In genomic region chr11:131246589-131247164, GRCh38 we compare ENCODE assay signal across 8 cellular contexts.
A peak's percentile ranks its signal among the peaks of the same experiment; 100 is the strongest.
DNase-seq lines count a peak whose midpoint lies in the region; ATAC-seq and TF ChIP-seq lines count a peak whose summit lies in the region.

No MANE protein-coding gene starts in this region.

- no peak overlapping the region for H3K27ac Mint-ChIP-seq in glutamatergic neuron (ENCODE audit: unreplicated experiment)

- H3K4me1 Mint-ChIP-seq in glutamatergic neuron (ENCODE audit: low read depth, unreplicated experiment), result peaks cover 8% of the 10 kb centered on the region

- H3K27me3 Mint-ChIP-seq in glutamatergic neuron (ENCODE audit: unreplicated experiment), result peaks cover 2% of the 10 kb centered on the region

- peak; percentile 76 for TF ChIP-seq CTCF in glutamatergic neuron (IDR thresholded peaks at IDR 0.05; ENCODE audit: partially characterized antibody, unreplicated experiment)
- peak; percentile 28 for TF ChIP-seq CTCF in psoas muscle (IDR thresholded peaks at IDR 0.05)
- TF ChIP-seq CTCF in vagina (IDR thresholded peaks at IDR 0.05), result no peak

- TF ChIP-seq POLR2A in vagina (IDR thresholded peaks at IDR 0.05), result no peak

- H3K4me3 ChIP-seq in psoas muscle (no peak overlapping the region), vagina (no peak overlapping the region)

- H3K4me1 ChIP-seq in psoas muscle, result no peaks in the 10 kb centered on the region
- H3K4me1 ChIP-seq in vagina, result no peaks in the 10 kb centered on the region

- intact Hi-C loops in psoas muscle (cut with DNase I), result no loop called here
- intact Hi-C loops in vagina (cut with DNase I), result no loop called here

- 26 to 32% (median 28%) methylated on average over 17 of the region's 17 CpGs for WGBS in psoas muscle, 3 donors

- H3K36me3 Mint-ChIP-seq in glutamatergic neuron (ENCODE audit: unreplicated experiment), result no peaks in the 10 kb centered on the region

- ATAC-seq in psoas muscle, result peak in 2 of 4 donors; percentile 54 to 67
- ATAC-seq in HG02973 (IDR thresholded peaks at IDR 0.05; ENCODE audit: unreplicated experiment), result no peak

- H3K9me3 ChIP-seq in psoas muscle, result no peaks in the 10 kb centered on the region
- H3K9me3 ChIP-seq in vagina, result no peaks in the 10 kb centered on the region

- no peaks in the 10 kb centered on the region for H3K36me3 ChIP-seq in psoas muscle (ENCODE audit: insufficient read depth in 1 of 2, low read depth in 1 of 2)
- H3K36me3 ChIP-seq in vagina, result no peaks in the 10 kb centered on the region

- peak; percentile 8 for DNase-seq in DMS 273 (lab: John Stamatoyannopoulos, UW; ENCODE audit: unreplicated experiment)
- DNase-seq in DMS 273 treated with DMSO at 0.1 percent for 48 hours (lab: John Stamatoyannopoulos, UW), result no peak
- peak; percentile 24 to 52 for DNase-seq in NOMO-1 (lab: John Stamatoyannopoulos, UW; ENCODE audit: unreplicated experiment in 2 of 2)
- DNase-seq in glutamatergic neuron, result peak; percentile 67
- DNase-seq in psoas muscle, result peak; percentile 24 to 63
- DNase-seq in vagina (ENCODE audit: extremely low spot score in 2 of 2), result no peak
- DNase-seq in NCI-H2107 treated with DMSO at 0.1 percent for 48 hours (lab: John Stamatoyannopoulos, UW; ENCODE audit: unreplicated experiment), result no peak

- H3K4me3 Mint-ChIP-seq in glutamatergic neuron (ENCODE audit: unreplicated experiment), result no peak overlapping the region

- H3K9me3 Mint-ChIP-seq in glutamatergic neuron (ENCODE audit: unreplicated experiment), result peaks cover 5% of the 10 kb centered on the region

- peaks cover 0 to 5% (median 0%) of the 10 kb centered on the region in 3 donors for H3K27me3 ChIP-seq in psoas muscle (ENCODE audit: insufficient read depth in 3 of 3, low read length in 2 of 3)
- no peaks in the 10 kb centered on the region for H3K27me3 ChIP-seq in vagina

- H3K27ac ChIP-seq in psoas muscle, result no peak overlapping the region
- H3K27ac ChIP-seq in vagina, result no peak overlapping the region

Comparison
In these comparisons a context has a peak if more than half of its experiments do, and no peak if none do; other contexts are left out.
1. DNase-seq: peak in DMS 273 (single experiment), NOMO-1 (2 of 2), glutamatergic neuron (single experiment) and psoas muscle (2 of 2); none in DMS 273 treated with DMSO at 0.1 percent for 48 hours (single experiment), vagina (0 of 2) and NCI-H2107 treated with DMSO at 0.1 percent for 48 hours (single experiment).
2. CTCF ChIP-seq: peak in glutamatergic neuron (single experiment) and psoas muscle (single experiment); none in vagina (0 of 3).